23 cellular contexts compared by ENCODE assay signal in the genomic region with DNA sequence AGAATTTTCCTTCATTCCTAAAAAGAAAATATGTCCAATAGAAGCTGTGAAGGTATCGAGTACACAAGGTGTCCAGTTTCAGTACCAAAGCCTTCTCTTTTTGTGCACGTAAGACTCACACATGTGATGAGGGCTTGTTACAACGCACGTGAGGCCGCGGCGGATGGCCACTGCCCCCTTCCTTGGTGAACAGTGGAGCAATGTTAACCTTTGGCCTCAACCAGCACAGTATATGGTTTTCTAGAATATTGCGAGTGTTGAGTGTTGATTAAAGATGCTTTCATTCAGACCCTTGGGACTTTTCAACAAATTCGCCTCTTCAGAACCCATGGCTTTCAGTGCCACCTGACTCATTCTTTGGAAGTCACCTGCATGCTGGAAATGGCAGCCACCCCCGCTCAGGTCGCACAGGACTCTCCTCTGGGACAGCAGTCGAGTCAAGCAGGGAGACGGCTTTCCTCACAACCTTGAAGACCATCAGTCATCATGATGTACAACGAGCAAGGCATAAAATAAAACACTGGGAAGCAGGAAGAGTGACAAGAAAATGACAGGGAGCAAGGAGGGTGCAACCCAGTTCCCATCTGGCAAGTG. TPM values are rescaled to one million over a fixed set of nuclear protein-coding genes. Genes with fewer than 3 reads are reported as not detected.
A peak's percentile ranks its signal among the peaks of the same experiment; 100 is the strongest.
DNase-seq lines count a peak whose midpoint lies in the region; ATAC-seq and TF ChIP-seq lines count a peak whose summit lies in the region.
"Had no signal": no experiment of that assay in that cellular context is flagged by ENCODE, and none has a peak within 500 bp of the region (broad histone marks: within the 10 kb centered on the region; RNA-seq: fewer than 3 reads in every experiment).

No MANE protein-coding gene starts in this region.

- H3K4me1 ChIP-seq in right atrium auricular region (no peaks in the 10 kb centered on the region), heart left ventricle (peaks cover 0 to 21% (median 0%) of the 10 kb centered on the region in 12 donors), endodermal cell (ENCODE audit: control insufficient read depth, insufficient read depth, low read length) (no peaks in the 10 kb centered on the region), upper lobe of right lung (no peaks in the 10 kb centered on the region), mesendoderm (ENCODE audit: control insufficient read depth, low read depth, low read length) (no peaks in the 10 kb centered on the region)

- WGBS in heart left ventricle, 4 donors = 86 to 93% (median 91%) methylated on average over 14 of the region's 14 CpGs
- 95 to 96% methylated on average over 9 to 14 of the region's 14 CpGs for WGBS in endodermal cell (ENCODE audit: insufficient coverage in 1 of 2, insufficient read length in 1 of 2), 2 experiments
- WGBS in mesendoderm (ENCODE audit: extremely low coverage, insufficient coverage, low lambda C conversion rate) = no CpG with 5 or more reads among the region's 14 CpGs

- H3K27ac Mint-ChIP-seq in endodermal cell (no peak overlapping the region), neural crest cell (ENCODE audit: unreplicated experiment) (peak overlapping the region; percentile 14)
- H3K27ac Mint-ChIP-seq: activated T-helper 17 cell treated with anti-CD3 and anti-CD28 coated beads, Interleukin-2, amount 50 U/mL, for 72 hours had no signal

- H3K27ac ChIP-seq in right atrium auricular region (peak overlapping the region; percentile 13 to 38), heart left ventricle (peak overlapping the region in 2 of 12 donors; percentile 31 to 41), endodermal cell (ENCODE audit: low read depth, low read length) (no peak overlapping the region), upper lobe of right lung (peak overlapping the region; percentile 67), mesendoderm (ENCODE audit: low read depth, low read length) (no peak overlapping the region)
- H3K27ac ChIP-seq: WERI-Rb-1 had no signal

- H2BK15ac ChIP-seq in mesendoderm (replicated peaks; ENCODE audit: low read depth) = no peak overlapping the region

- no peak overlapping the region for H3K56ac ChIP-seq in mesendoderm (ENCODE audit: low read length)

- DNase-seq in right atrium auricular region (ENCODE audit: low spot score) = no peak
- no peak for DNase-seq in heart left ventricle
- peak; percentile 35 for DNase-seq in endodermal cell
- DNase-seq in neural crest cell (ENCODE audit: low read depth, low spot score) = no peak
- peak; percentile 33 for DNase-seq in upper lobe of right lung
- no peak for DNase-seq in T-helper 9 cell
- DNase-seq in mesendoderm = no peak
- DNase-seq: activated CD4-positive, alpha-beta T cell treated with anti-CD3 and anti-CD28 coated beads, Interleukin-2, amount 50 U/mL, for 1 hour; C1 segment of cervical spinal cord; Calu3; DND-41; effector memory CD4-positive, alpha-beta T cell; NCI-H1092; NCI-H187 treated with DMSO at 0.1 percent for 48 hours; NCI-H526 treated with DMSO at 0.1 percent for 48 hours; nucleus accumbens; stimulated activated CD4-positive, alpha-beta T cell treated with anti-CD3 and anti-CD28 coated beads, Interleukin-4, amount 100 ng/mL, for 1 hour; stimulated activated naive CD4-positive, alpha-beta T cell; WERI-Rb-1 had no signal

- no peak for TF ChIP-seq POLR2A in heart left ventricle (IDR thresholded peaks at IDR 0.05)

- H3K27me3 Mint-ChIP-seq in endodermal cell (ENCODE audit: insufficient read depth) (no peaks in the 10 kb centered on the region), neural crest cell (ENCODE audit: low read depth) (no peaks in the 10 kb centered on the region)
- H3K27me3 Mint-ChIP-seq: activated T-helper 17 cell treated with anti-CD3 and anti-CD28 coated beads, Interleukin-2, amount 50 U/mL, for 72 hours; brain had no signal

- H3K79me1 ChIP-seq in mesendoderm (ENCODE audit: low read length) = no peaks in the 10 kb centered on the region

- H3K4ac ChIP-seq in mesendoderm (ENCODE audit: low read depth, low read length) = no peak overlapping the region

- H2AK5ac ChIP-seq in mesendoderm (ENCODE audit: low read length) = no peak overlapping the region

- no peak overlapping the region for H3K9ac ChIP-seq in endodermal cell (ENCODE audit: extremely low read depth, low read length, poor library complexity, severe bottlenecking)
- no peak overlapping the region for H3K9ac ChIP-seq in mesendoderm (ENCODE audit: low read length)

- H3K36me3 ChIP-seq in right atrium auricular region = peaks cover 73% of the 10 kb centered on the region
- peaks cover 0 to 100% (median 93%) of the 10 kb centered on the region in 9 donors for H3K36me3 ChIP-seq in heart left ventricle
- peaks cover 79% of the 10 kb centered on the region for H3K36me3 ChIP-seq in endodermal cell (ENCODE audit: control insufficient read depth, insufficient read depth, low read length)
- H3K36me3 ChIP-seq in upper lobe of right lung = peaks cover 83% of the 10 kb centered on the region
- H3K36me3 ChIP-seq in mesendoderm (ENCODE audit: control insufficient read depth, insufficient read depth, low read length) = peaks cover 12% of the 10 kb centered on the region

- no peak for TF ChIP-seq CTCF in right atrium auricular region (IDR thresholded peaks at IDR 0.05)
- no peak for TF ChIP-seq CTCF in heart left ventricle (IDR thresholded peaks at IDR 0.05)
- no peak for TF ChIP-seq CTCF in endodermal cell (conservative IDR thresholded peaks at IDR 0.05)
- TF ChIP-seq CTCF in neural crest cell (conservative IDR thresholded peaks at IDR 0.05) = no peak
- no peak for TF ChIP-seq CTCF in upper lobe of right lung (IDR thresholded peaks at IDR 0.05)

- H3K9me3 Mint-ChIP-seq in endodermal cell (no peaks in the 10 kb centered on the region), neural crest cell (no peaks in the 10 kb centered on the region)
- H3K9me3 Mint-ChIP-seq: activated T-helper 17 cell treated with anti-CD3 and anti-CD28 coated beads, Interleukin-2, amount 50 U/mL, for 72 hours; brain had no signal

- no peaks in the 10 kb centered on the region for H3K79me2 ChIP-seq in mesendoderm (ENCODE audit: control insufficient read depth, insufficient read depth, low read length)

- no peak overlapping the region for H3K18ac ChIP-seq in mesendoderm (ENCODE audit: low read length)

- H3K4me1 Mint-ChIP-seq in endodermal cell (peaks cover 8% of the 10 kb centered on the region), neural crest cell (no peaks in the 10 kb centered on the region)
- H3K4me1 Mint-ChIP-seq: brain had no signal

- H3K4me3 ChIP-seq in right atrium auricular region (no peak overlapping the region), heart left ventricle (no peak overlapping the region), endodermal cell (ENCODE audit: low read length) (no peak overlapping the region), upper lobe of right lung (no peak overlapping the region), mesendoderm (ENCODE audit: low read length) (no peak overlapping the region)
- H3K4me3 ChIP-seq: adrenal gland had no signal

- H2BK120ac ChIP-seq in mesendoderm (ENCODE audit: low read depth, low read length) = no peak overlapping the region

- H4K5ac ChIP-seq in mesendoderm (ENCODE audit: low read length) = no peak overlapping the region

- peaks cover 63% of the 10 kb centered on the region for H3K36me3 Mint-ChIP-seq in endodermal cell (ENCODE audit: low read depth)
- peaks cover 18% of the 10 kb centered on the region for H3K36me3 Mint-ChIP-seq in neural crest cell (ENCODE audit: low read depth)

- no peak overlapping the region for H4K8ac ChIP-seq in mesendoderm (ENCODE audit: low read depth, low read length)

- H3K4me3 Mint-ChIP-seq in endodermal cell = no peak overlapping the region
- H3K4me3 Mint-ChIP-seq in neural crest cell = no peak overlapping the region
- H3K4me3 Mint-ChIP-seq: activated T-helper 17 cell treated with anti-CD3 and anti-CD28 coated beads, Interleukin-2, amount 50 U/mL, for 72 hours; brain had no signal

- no peak overlapping the region for H3K23ac ChIP-seq in mesendoderm (ENCODE audit: low read length)

- ATAC-seq in heart left ventricle = no peak
- no peak for ATAC-seq in upper lobe of right lung
- no peak for ATAC-seq in HG03159 (IDR thresholded peaks at IDR 0.05; ENCODE audit: unreplicated experiment)

- H3K4me2 ChIP-seq in mesendoderm (ENCODE audit: low read length) = no peak overlapping the region

- no peak overlapping the region for H2BK5ac ChIP-seq in mesendoderm (ENCODE audit: low read length)

- no peaks in the 10 kb centered on the region for H3K9me3 ChIP-seq in right atrium auricular region
- no peaks in the 10 kb centered on the region for H3K9me3 ChIP-seq in heart left ventricle
- H3K9me3 ChIP-seq in endodermal cell (ENCODE audit: control insufficient read depth, low read length) = no peaks in the 10 kb centered on the region
- H3K9me3 ChIP-seq in upper lobe of right lung = no peaks in the 10 kb centered on the region
- H3K9me3 ChIP-seq: adrenal gland had no signal

- H3K27me3 ChIP-seq in right atrium auricular region = no peaks in the 10 kb centered on the region
- no peaks in the 10 kb centered on the region for H3K27me3 ChIP-seq in heart left ventricle
- H3K27me3 ChIP-seq in endodermal cell (ENCODE audit: control insufficient read depth, insufficient read depth, low read length, poor library complexity, severe bottlenecking) = no peaks in the 10 kb centered on the region
- H3K27me3 ChIP-seq in upper lobe of right lung = no peaks in the 10 kb centered on the region
- no peaks in the 10 kb centered on the region for H3K27me3 ChIP-seq in mesendoderm (ENCODE audit: insufficient read depth, low read length, poor library complexity)
- H3K27me3 ChIP-seq: adrenal gland had no signal

- intact Hi-C loops in heart left ventricle (cut with DNase I) = no loop called here
- intact Hi-C loops in upper lobe of right lung (cut with DNase I) = no loop called here

RNA-seq across cellular contexts. Expression of gene MAP1LC3B, which starts 14.5 kb away (rescaled TPM):
- 10 to 100 TPM; 57.5 to 83.0 TPM for total RNA-seq in right atrium auricular region
- total RNA-seq in heart left ventricle = 100 to 1,000 TPM in 7 of 9 donors, 10 to 100 TPM in 2; 70.7 to 194 (median 116) TPM
- polyA plus RNA-seq in heart left ventricle = 100 to 1,000 TPM in 1 of 2 donors, 10 to 100 TPM in 1; 82.4 to 263 TPM
- 10 to 100 TPM; 56.4 to 62.4 TPM for total RNA-seq in endodermal cell
- 67.5 TPM for polyA plus RNA-seq in endodermal cell (2013, experiment 1 of 2)
- 73.4 TPM for polyA plus RNA-seq in endodermal cell (2013, experiment 2 of 2)
- 37.9 and 40.7 TPM in 2 replicates for total RNA-seq in neural crest cell
- 70.4 TPM for total RNA-seq in upper lobe of right lung
- 36.8 TPM for polyA plus RNA-seq in mesendoderm (2013, experiment 1 of 2)
- polyA plus RNA-seq in mesendoderm (2013, experiment 2 of 2) = 35.1 TPM

RNA-seq across cellular contexts. Expression of gene FBXO31, which starts 23.0 kb away (rescaled TPM):
- total RNA-seq in right atrium auricular region (10 to 100 TPM; 39.3 to 53.1 TPM), heart left ventricle (100 to 1,000 TPM in 1 of 9 donors, 10 to 100 TPM in 8; 55.5 to 130 (median 71.9) TPM), endodermal cell (10 to 100 TPM; 18.6 to 22.1 TPM), neural crest cell (19.4 and 23.7 TPM in 2 replicates), upper lobe of right lung (29.9 TPM)
- polyA plus RNA-seq in heart left ventricle = 10 to 100 TPM; 20.0 to 28.8 TPM
- 13.4 TPM for polyA plus RNA-seq in endodermal cell (2013, experiment 1 of 2)
- 9.5 TPM for polyA plus RNA-seq in endodermal cell (2013, experiment 2 of 2)
- 10.0 TPM for polyA plus RNA-seq in mesendoderm (2013, experiment 1 of 2)
- polyA plus RNA-seq in mesendoderm (2013, experiment 2 of 2) = 10.3 TPM

Comparison
In these comparisons a context has a peak if more than half of its experiments do, and no peak if none do; other contexts are left out.
1. DNase-seq: peak in endodermal cell (single experiment) and upper lobe of right lung (single experiment); none in right atrium auricular region (single experiment), heart left ventricle (0 of 5), neural crest cell (single experiment), T-helper 9 cell (single experiment) and mesendoderm (single experiment).
2. H3K27ac ChIP-seq: peak in right atrium auricular region (2 of 2) and upper lobe of right lung (single experiment); none in endodermal cell (single experiment) and mesendoderm (single experiment).